20 cellular contexts compared by ENCODE assay signal in genomic region chr3:124234852-124235252, GRCh38.
"Had no signal": no experiment of that assay in that cellular context is flagged by ENCODE, and none has a peak within 500 bp of the region (broad histone marks: within the 10 kb centered on the region; RNA-seq: fewer than 3 reads in every experiment).

No MANE protein-coding gene starts in this region.

- H3K36me3 Mint-ChIP-seq: activated naive CD4-positive, alpha-beta T cell treated with anti-CD3 and anti-CD28 coated beads, Interleukin-2, amount 50 U/mL, for 24 hours; naive thymus-derived CD4-positive, alpha-beta T cell; stimulated activated naive B cell treated with anti-CD40 and anti-IgM and Interleukin-4, amounts not matched to agents 10 μg/mL and 1 μg/mL and 100 μg/mL, for 72 hours had no signal

- ATAC-seq: activated CD8-positive, alpha-beta T cell treated with anti-CD3 and anti-CD28 coated beads for 36 hours; mucosa of descending colon; naive thymus-derived CD4-positive, alpha-beta T cell; stimulated activated naive B cell treated with anti-CD40 and anti-IgM and Interleukin-4, amounts not matched to agents 10 μg/mL and 1 μg/mL and 100 μg/mL, for 72 hours had no signal

- H3K27ac Mint-ChIP-seq: activated B cell treated with CpG ODN at 0.5 μM for 24 hours; activated CD8-positive, alpha-beta T cell treated with anti-CD3 and anti-CD28 coated beads for 36 hours; activated naive CD4-positive, alpha-beta T cell treated with anti-CD3 and anti-CD28 coated beads, Interleukin-2, amount 50 U/mL, for 24 hours; naive thymus-derived CD4-positive, alpha-beta T cell; stimulated activated naive B cell treated with anti-CD40 and anti-IgM and Interleukin-4, amounts not matched to agents 10 μg/mL and 1 μg/mL and 100 μg/mL, for 72 hours; T-helper 2 cell treated with Interferon-gamma antibody and Interleukin-4, amounts not matched to agents 5 μg/mL and 100 μg/mL, for 36 hours had no signal

- H3K36me3 ChIP-seq: colonic mucosa, tibial nerve had no signal

- H3K27ac ChIP-seq: colonic mucosa, tibial nerve had no signal

- H3K9me3 Mint-ChIP-seq: activated B cell treated with CpG ODN at 0.5 μM for 24 hours; activated CD8-positive, alpha-beta T cell treated with anti-CD3 and anti-CD28 coated beads for 36 hours; activated naive CD4-positive, alpha-beta T cell treated with anti-CD3 and anti-CD28 coated beads, Interleukin-2, amount 50 U/mL, for 24 hours; stimulated activated naive B cell treated with anti-CD40 and anti-IgM and Interleukin-4, amounts not matched to agents 10 μg/mL and 1 μg/mL and 100 μg/mL, for 72 hours; T-helper 2 cell treated with Interferon-gamma antibody and Interleukin-4, amounts not matched to agents 5 μg/mL and 100 μg/mL, for 36 hours had no signal

- H3K9me3 ChIP-seq: colonic mucosa, mucosa of descending colon, tibial nerve had no signal

- DNase-seq: activated B cell treated with CpG ODN at 0.5 μM for 24 hours; activated CD4-positive, alpha-beta T cell treated with anti-CD3 and anti-CD28 coated beads for 48 hours; activated CD8-positive, alpha-beta memory T cell treated with anti-CD3 and anti-CD28 coated beads, Interleukin-2, amount 50 U/mL, for 4 hours; activated CD8-positive, alpha-beta T cell treated with anti-CD3 and anti-CD28 coated beads for 36 hours; activated effector memory CD4-positive, alpha-beta T cell treated with anti-CD3 and anti-CD28 coated beads, Interleukin-2, amount 50 U/mL, for 16 hours; activated T-cell treated with anti-CD3 and anti-CD28 coated beads, Interleukin-2, amount 50 U/mL, for 48 hours; caudate nucleus; colonic mucosa; effector CD8-positive, alpha-beta T cell; mammary epithelial cell; mucosa of descending colon; naive thymus-derived CD4-positive, alpha-beta T cell; stimulated activated CD4-positive, alpha-beta T cell treated with anti-CD3 and anti-CD28 coated beads, Interleukin-12 subunit alpha, Interleukin-12 subunit beta, amount 100 ng/mL, for 4 hours; stimulated activated CD4-positive, alpha-beta T cell treated with anti-CD3 and anti-CD28 coated beads, Interleukin-2, amount 100 ng/mL, for 24 hours; stimulated activated naive B cell treated with anti-CD40 and anti-IgM and Interleukin-4, amounts not matched to agents 10 μg/mL and 1 μg/mL and 100 μg/mL, for 72 hours; substantia nigra; SW 1271 had no signal

- H3K4me3 ChIP-seq: colonic mucosa, mucosa of descending colon, tibial nerve had no signal

- H3K4me1 Mint-ChIP-seq: activated B cell treated with CpG ODN at 0.5 μM for 24 hours; activated naive CD4-positive, alpha-beta T cell treated with anti-CD3 and anti-CD28 coated beads, Interleukin-2, amount 50 U/mL, for 24 hours; stimulated activated naive B cell treated with anti-CD40 and anti-IgM and Interleukin-4, amounts not matched to agents 10 μg/mL and 1 μg/mL and 100 μg/mL, for 72 hours had no signal

- H3K27me3 ChIP-seq: colonic mucosa, tibial nerve had no signal

- H3K4me1 ChIP-seq: colonic mucosa, tibial nerve had no signal

- H3K4me3 Mint-ChIP-seq: activated B cell treated with CpG ODN at 0.5 μM for 24 hours; activated CD8-positive, alpha-beta T cell treated with anti-CD3 and anti-CD28 coated beads for 36 hours; activated naive CD4-positive, alpha-beta T cell treated with anti-CD3 and anti-CD28 coated beads, Interleukin-2, amount 50 U/mL, for 24 hours; naive thymus-derived CD4-positive, alpha-beta T cell; stimulated activated naive B cell treated with anti-CD40 and anti-IgM and Interleukin-4, amounts not matched to agents 10 μg/mL and 1 μg/mL and 100 μg/mL, for 72 hours; T-helper 2 cell treated with Interferon-gamma antibody and Interleukin-4, amounts not matched to agents 5 μg/mL and 100 μg/mL, for 36 hours had no signal
